9 cellular contexts compared by ENCODE assay signal in the genomic region with DNA sequence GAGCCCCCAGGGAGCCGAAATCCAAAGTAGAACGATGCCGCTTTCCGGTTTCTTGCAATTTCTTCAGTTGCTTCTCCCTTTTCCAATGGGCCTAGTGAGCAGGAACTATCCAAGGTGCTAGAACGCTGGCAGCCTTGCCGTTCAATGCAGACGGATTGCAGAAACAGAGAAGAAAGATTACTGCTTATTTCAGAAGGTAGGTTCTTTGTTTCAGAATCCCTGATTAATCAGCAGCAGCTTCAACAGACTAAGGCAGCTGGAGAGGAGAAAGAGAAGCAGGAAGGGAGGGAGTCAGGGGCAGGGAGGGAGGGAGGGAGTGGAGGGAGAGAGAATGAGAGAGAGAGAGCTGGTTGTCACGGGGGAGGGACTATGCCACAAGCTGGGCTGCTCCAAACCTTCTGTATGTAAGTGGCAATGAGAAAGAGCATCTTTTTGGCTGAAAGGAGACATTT. TPM values are rescaled to one million over a fixed set of nuclear protein-coding genes. Genes with fewer than 3 reads are reported as not detected.
A peak's percentile ranks its signal among the peaks of the same experiment; 100 is the strongest.
DNase-seq lines count a peak whose midpoint lies in the region; ATAC-seq and TF ChIP-seq lines count a peak whose summit lies in the region.
"Had no signal": no experiment of that assay in that cellular context is flagged by ENCODE, and none has a peak within 500 bp of the region (broad histone marks: within the 10 kb centered on the region; RNA-seq: fewer than 3 reads in every experiment).

No MANE protein-coding gene starts in this region.

- no peaks in the 10 kb centered on the region for H3K9me3 Mint-ChIP-seq in CD8-positive, alpha-beta T cell
- H3K9me3 Mint-ChIP-seq: activated naive CD4-positive, alpha-beta T cell treated with anti-CD3 and anti-CD28 coated beads, Interleukin-2, amount 50 U/mL, for 24 hours had no signal

- no peaks in the 10 kb centered on the region for H3K27me3 ChIP-seq in CD8-positive, alpha-beta T cell (ENCODE audit: insufficient read depth, low read length)
- H3K27me3 ChIP-seq in colonic mucosa = no peaks in the 10 kb centered on the region

- H3K27ac ChIP-seq in CD8-positive, alpha-beta T cell (ENCODE audit: low read depth, low read length) = no peak overlapping the region
- no peak overlapping the region for H3K27ac ChIP-seq in colonic mucosa

- H3K36me3 Mint-ChIP-seq in CD8-positive, alpha-beta T cell = no peaks in the 10 kb centered on the region
- H3K36me3 Mint-ChIP-seq: activated naive CD4-positive, alpha-beta T cell treated with anti-CD3 and anti-CD28 coated beads, Interleukin-2, amount 50 U/mL, for 24 hours had no signal

- intact Hi-C loops in CD8-positive, alpha-beta T cell (cut with DNase I, micrococcal nuclease) = no loop called here
- intact Hi-C loops in colonic mucosa (cut with DNase I) = no loop called here

- no peaks in the 10 kb centered on the region for H3K4me1 Mint-ChIP-seq in CD8-positive, alpha-beta T cell (ENCODE audit: low read depth)
- H3K4me1 Mint-ChIP-seq: activated naive CD4-positive, alpha-beta T cell treated with anti-CD3 and anti-CD28 coated beads, Interleukin-2, amount 50 U/mL, for 24 hours had no signal

- no peak overlapping the region for H3K4me3 ChIP-seq in fibroblast of the aortic adventitia (ENCODE audit: low read depth, low read length)
- no peak overlapping the region for H3K4me3 ChIP-seq in CD8-positive, alpha-beta T cell (ENCODE audit: low read depth, low read length)
- H3K4me3 ChIP-seq in colonic mucosa = no peak overlapping the region

- peak; percentile 26 for DNase-seq in Caki2 (ENCODE audit: low read depth)
- DNase-seq in LHCN-M2 (ENCODE audit: low read depth) = peak; percentile 43
- peak; percentile 82 for DNase-seq in SHP77 (lab: John Stamatoyannopoulos, UW)
- peak; percentile 68 for DNase-seq in fibroblast of the aortic adventitia (ENCODE audit: low read depth)
- DNase-seq in smooth muscle cell of the brain vasculature (ENCODE audit: low read depth, low spot score) = peak; percentile 43
- DNase-seq in CD8-positive, alpha-beta T cell = no peak
- DNase-seq in stimulated activated CD4-positive, alpha-beta T cell treated with anti-CD3 and anti-CD28 coated beads, Interleukin-4, amount 100 ng/mL, for 1 hour = no peak
- no peak for DNase-seq in colonic mucosa

- POLR2A ChIA-PET in CD8-positive, alpha-beta T cell (lab: Charles Lee) = no interaction called here

- no peaks in the 10 kb centered on the region for H3K4me1 ChIP-seq in CD8-positive, alpha-beta T cell (ENCODE audit: insufficient read depth, low read length)
- no peaks in the 10 kb centered on the region for H3K4me1 ChIP-seq in colonic mucosa

- TF ChIP-seq CTCF in fibroblast of the aortic adventitia (IDR thresholded peaks at IDR 0.05; ENCODE audit: insufficient read depth, low read length) (no peak), colonic mucosa (IDR thresholded peaks at IDR 0.05) (no peak)
- TF ChIP-seq CTCF in CD8-positive, alpha-beta T cell (IDR thresholded peaks at IDR 0.05) = no peak

- H3K27me3 Mint-ChIP-seq in CD8-positive, alpha-beta T cell (ENCODE audit: low read depth) = peaks cover 20% of the 10 kb centered on the region

- H3K27ac Mint-ChIP-seq in CD8-positive, alpha-beta T cell = no peak overlapping the region
- H3K27ac Mint-ChIP-seq: activated naive CD4-positive, alpha-beta T cell treated with anti-CD3 and anti-CD28 coated beads, Interleukin-2, amount 50 U/mL, for 24 hours had no signal

- no peak overlapping the region for H3K4me3 Mint-ChIP-seq in CD8-positive, alpha-beta T cell
- H3K4me3 Mint-ChIP-seq: activated naive CD4-positive, alpha-beta T cell treated with anti-CD3 and anti-CD28 coated beads, Interleukin-2, amount 50 U/mL, for 24 hours had no signal

- in situ Hi-C loops in Caki2 (cut with HindIII; ENCODE audit: low pct_unique_long_range_greater_than_20kb, low sequenced_read_pairs) = no loop called here

- CTCF ChIA-PET in CD8-positive, alpha-beta T cell (lab: Charles Lee) = no interaction called here

- no peak for ATAC-seq in CD8-positive, alpha-beta T cell

- H3K9me3 ChIP-seq in CD8-positive, alpha-beta T cell (ENCODE audit: low read length) = no peaks in the 10 kb centered on the region
- no peaks in the 10 kb centered on the region for H3K9me3 ChIP-seq in colonic mucosa

- no peak overlapping the region for H3K9ac ChIP-seq in colonic mucosa (ENCODE audit: low read depth in 2 of 2, low read length in 2 of 2)

- no peaks in the 10 kb centered on the region for H3K36me3 ChIP-seq in CD8-positive, alpha-beta T cell (ENCODE audit: insufficient read depth, low read length)
- no peaks in the 10 kb centered on the region for H3K36me3 ChIP-seq in colonic mucosa

RNA-seq across cellular contexts. Expression of gene NYAP2, which starts 0.6 kb away (rescaled TPM):
- total RNA-seq in Caki2 (2014; rRNA removed; shearing (Covaris generic); ENCODE audit: low replicate concordance) = not detected in 2 replicates
- total RNA-seq in LHCN-M2 (2014; rRNA removed) (not detected in 2 replicates), fibroblast of the aortic adventitia (ENCODE audit: low replicate concordance) (not detected in 2 replicates), colonic mucosa (under 1 TPM; 0.05 to 0.12 TPM)
- not detected for polyA plus RNA-seq in LHCN-M2 (2012)
- not detected for total RNA-seq in CD8-positive, alpha-beta T cell

Comparison
In these comparisons a context has a peak if more than half of its experiments do, and no peak if none do; other contexts are left out.
1. DNase-seq: peak in Caki2 (single experiment), LHCN-M2 (single experiment), SHP77 (2 of 2), fibroblast of the aortic adventitia (single experiment) and smooth muscle cell of the brain vasculature (single experiment); none in CD8-positive, alpha-beta T cell (0 of 7), stimulated activated CD4-positive, alpha-beta T cell treated with anti-CD3 and anti-CD28 coated beads, Interleukin-4, amount 100 ng/mL, for 1 hour (single experiment) and colonic mucosa (single experiment).